15 cellular contexts compared by ENCODE assay signal in the genomic region with DNA sequence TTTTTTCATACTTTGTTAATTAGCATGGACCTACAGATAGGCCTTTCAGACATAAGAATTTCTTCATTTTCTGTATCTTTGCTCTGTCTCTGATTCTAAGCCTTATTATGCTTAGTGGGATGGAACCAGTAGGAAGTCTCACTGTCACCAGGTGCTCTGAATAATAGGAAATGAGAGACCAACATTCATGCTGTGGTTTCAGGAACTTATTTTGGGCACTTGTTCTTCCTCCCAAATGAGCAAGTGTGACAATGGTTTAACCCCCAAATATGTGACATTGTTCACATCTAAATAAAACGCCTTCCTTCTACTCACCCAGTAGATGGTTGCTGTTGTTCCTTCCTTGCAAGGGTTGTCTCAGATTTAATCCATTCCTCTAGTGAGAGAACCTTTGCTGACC.
DNase-seq lines count a peak whose midpoint lies in the region; ATAC-seq, FAIRE-seq and TF ChIP-seq lines count a peak whose summit lies in the region.
"Had no signal": no experiment of that assay in that cellular context is flagged by ENCODE, and none has a peak within 500 bp of the region (broad histone marks: within the 10 kb centered on the region; RNA-seq: fewer than 3 reads in every experiment).

No MANE protein-coding gene starts in this region.

- H3K27ac ChIP-seq in astrocyte (ENCODE audit: low read depth, low read length) (peak overlapping the region; percentile 79), H9 (ENCODE audit: insufficient read length, low read depth, low read length) (no peak overlapping the region)
- H3K27ac ChIP-seq: coronary artery, parathyroid adenoma had no signal

- H2BK12ac ChIP-seq in H9 (ENCODE audit: insufficient read length, low read depth, low read length), result no peak overlapping the region

- H2AFZ ChIP-seq in astrocyte (ENCODE audit: low read depth, low read length) (no peak overlapping the region), H9 (ENCODE audit: low read length) (no peak overlapping the region)
- H2AFZ ChIP-seq: parathyroid adenoma had no signal

- H3K4me3 Mint-ChIP-seq in astrocyte (ENCODE audit: unreplicated experiment), result no peak overlapping the region
- H3K4me3 Mint-ChIP-seq in H9, result no peak overlapping the region
- H3K4me3 Mint-ChIP-seq: activated naive CD8-positive, alpha-beta T cell treated with anti-CD3 and anti-CD28 coated beads, Interleukin-2, amount 50 U/mL, for 24 hours had no signal

- no peaks in the 10 kb centered on the region for H3K36me3 ChIP-seq in astrocyte (ENCODE audit: insufficient read depth, low read length)

- no peak overlapping the region for H3K4ac ChIP-seq in H9 (ENCODE audit: low read depth, low read length)

- H3K79me1 ChIP-seq in H9 (ENCODE audit: insufficient read depth, low read depth, low read length, poor library complexity, severe bottlenecking), result no peaks in the 10 kb centered on the region

- H3K9me3 ChIP-seq in astrocyte (ENCODE audit: insufficient read depth, low read depth, low read length) (no peaks in the 10 kb centered on the region), H9 (ENCODE audit: control insufficient read depth, low read depth, low read length) (no peaks in the 10 kb centered on the region)

- no CpG with 5 or more reads among the region's 1 CpG for WGBS in H9 (ENCODE audit: extremely low coverage, insufficient read length, low lambda C conversion rate)

- H3K27me3 ChIP-seq in astrocyte (ENCODE audit: insufficient read depth, low read length) (no peaks in the 10 kb centered on the region), H9 (ENCODE audit: insufficient read depth, low read length) (no peaks in the 10 kb centered on the region)

- H3K36me3 Mint-ChIP-seq in astrocyte (ENCODE audit: low read depth, unreplicated experiment) (no peaks in the 10 kb centered on the region), H9 (ENCODE audit: insufficient read depth in 1 of 3, low read depth in 3 of 3) (no peaks in the 10 kb centered on the region)

- no peak overlapping the region for H2BK120ac ChIP-seq in H9 (ENCODE audit: low read depth, low read length, poor library complexity, severe bottlenecking)

- H4K8ac ChIP-seq in H9 (replicated peaks; ENCODE audit: insufficient read length, low read depth, low read length), result no peak overlapping the region

- H3K79me2 ChIP-seq in astrocyte (ENCODE audit: insufficient read depth, low read length) (no peaks in the 10 kb centered on the region), H9 (ENCODE audit: insufficient read depth, low read length) (no peaks in the 10 kb centered on the region)
- H3K79me2 ChIP-seq: parathyroid adenoma had no signal

- no peak overlapping the region for H3K23ac ChIP-seq in H9 (ENCODE audit: insufficient read length, low read depth, low read length)

- H3K9ac ChIP-seq in astrocyte (ENCODE audit: low read length) (no peak overlapping the region), H9 (ENCODE audit: extremely low read depth, insufficient read length, low read length) (no peak overlapping the region)
- H3K9ac ChIP-seq: parathyroid adenoma had no signal

- no peak overlapping the region for H3K4me3 ChIP-seq in astrocyte (ENCODE audit: insufficient read depth, low read depth, low read length)
- H3K4me3 ChIP-seq: coronary artery had no signal

- TF ChIP-seq CTCF in astrocyte (IDR thresholded peaks at IDR 0.05; ENCODE audit: insufficient read depth, low read depth, low read length), result no peak
- TF ChIP-seq CTCF in H9 (conservative IDR thresholded peaks at IDR 0.05), result no peak

- H4K5ac ChIP-seq in H9 (ENCODE audit: insufficient read length, low read depth, low read length), result no peak overlapping the region

- H2BK15ac ChIP-seq in H9 (ENCODE audit: low read depth, low read length), result no peak overlapping the region

- H4K20me1 ChIP-seq in astrocyte (ENCODE audit: insufficient read depth, low read length) (no peaks in the 10 kb centered on the region), H9 (ENCODE audit: control insufficient read depth, insufficient read depth, insufficient read length) (no peaks in the 10 kb centered on the region)

- no peak overlapping the region for H2BK20ac ChIP-seq in H9 (ENCODE audit: low read depth, low read length, poor library complexity, severe bottlenecking)

- H2AK5ac ChIP-seq in H9 (ENCODE audit: insufficient read length, low read length), result no peak overlapping the region

- no peak overlapping the region for H2BK5ac ChIP-seq in H9 (ENCODE audit: insufficient read length, low read length)

- H4K91ac ChIP-seq in H9 (ENCODE audit: insufficient read length, low read depth, low read length), result no peak overlapping the region

- FAIRE-seq in astrocyte (lab: Jason Lieb, UNC), result no peak
- FAIRE-seq: urothelium cell line had no signal

- H3K4me1 ChIP-seq in astrocyte (ENCODE audit: insufficient read depth, low read length), result peaks cover 26% of the 10 kb centered on the region
- H3K4me1 ChIP-seq in H9 (ENCODE audit: insufficient read depth, low read length), result no peaks in the 10 kb centered on the region
- H3K4me1 ChIP-seq: parathyroid adenoma had no signal

- H3K9me3 Mint-ChIP-seq in astrocyte (ENCODE audit: unreplicated experiment) (no peaks in the 10 kb centered on the region), H9 (no peaks in the 10 kb centered on the region)
- H3K9me3 Mint-ChIP-seq: activated naive CD8-positive, alpha-beta T cell treated with anti-CD3 and anti-CD28 coated beads, Interleukin-2, amount 50 U/mL, for 24 hours had no signal

- H3K4me1 Mint-ChIP-seq in astrocyte (ENCODE audit: low read depth, unreplicated experiment), result peaks cover 28% of the 10 kb centered on the region
- no peaks in the 10 kb centered on the region for H3K4me1 Mint-ChIP-seq in H9

- no peaks in the 10 kb centered on the region for H3K27me3 Mint-ChIP-seq in astrocyte (ENCODE audit: low read depth, unreplicated experiment)
- H3K27me3 Mint-ChIP-seq in H9 (ENCODE audit: low read depth), result no peaks in the 10 kb centered on the region

- H3K23me2 ChIP-seq in H9 (ENCODE audit: insufficient read length, low read depth, low read length, poor library complexity, severe bottlenecking), result no peaks in the 10 kb centered on the region

- DNase-seq in ACHN (peak; percentile 24), astrocyte (ENCODE audit: low read depth) (no peak), NCI-H128 (lab: John Stamatoyannopoulos, UW; ENCODE audit: unreplicated experiment) (no peak), H9 (no peak), NCI-H345 (lab: John Stamatoyannopoulos, UW) (no peak), OCI-M1 (lab: John Stamatoyannopoulos, UW) (no peak)
- DNase-seq: activated CD4-positive, CD25-positive, alpha-beta regulatory T cell; activated CD8-positive, alpha-beta memory T cell treated with anti-CD3 and anti-CD28 coated beads, Interleukin-2, amount 50 U/mL, for 4 hours; activated naive CD8-positive, alpha-beta T cell treated with anti-CD3 and anti-CD28 coated beads, Interleukin-2, amount 50 U/mL, for 24 hours; NCI-H1417 had no signal

- H3K4me2 ChIP-seq in astrocyte (ENCODE audit: low read length) (peak overlapping the region; percentile 32), H9 (ENCODE audit: insufficient read depth, insufficient read length, low read length) (no peak overlapping the region)

- H3T11ph ChIP-seq in H9 (ENCODE audit: low read length), result no peak overlapping the region

- no peak overlapping the region for H3K14ac ChIP-seq in H9 (ENCODE audit: insufficient read depth, low read length)

- H3K27ac Mint-ChIP-seq in astrocyte (ENCODE audit: unreplicated experiment) (no peak overlapping the region), H9 (no peak overlapping the region)
- H3K27ac Mint-ChIP-seq: activated naive CD8-positive, alpha-beta T cell treated with anti-CD3 and anti-CD28 coated beads, Interleukin-2, amount 50 U/mL, for 24 hours had no signal

- H3K18ac ChIP-seq in H9 (ENCODE audit: insufficient read length, low read depth, low read length), result no peak overlapping the region

- ATAC-seq in GM21360 (IDR thresholded peaks at IDR 0.05; ENCODE audit: unreplicated experiment), result peak; percentile 79
- ATAC-seq in HG03378 (IDR thresholded peaks at IDR 0.05; ENCODE audit: unreplicated experiment), result peak; percentile 86
- ATAC-seq: activated naive CD8-positive, alpha-beta T cell treated with anti-CD3 and anti-CD28 coated beads, Interleukin-2, amount 50 U/mL, for 24 hours had no signal

- in situ Hi-C loops in ACHN (cut with HindIII; ENCODE audit: low pct_ligation_motif_present, low pct_unique_long_range_greater_than_20kb, low sequenced_read_pairs), result no loop called here

- H3K56ac ChIP-seq in H9 (ENCODE audit: insufficient read length, low read depth, low read length), result no peak overlapping the region
